In genomic region chr17:62110923-62111484, GRCh38 we compare ENCODE assay signal across 1 cellular context.
TF ChIP-seq lines count a peak whose summit lies in the region.

No MANE protein-coding gene starts in this region.

TF ChIP-seq in GM12878, 131 proteins besides CTCF, POLR2A, EP300 and RAD21:
- TF ChIP-seq ETV6 (conservative IDR thresholded peaks at IDR 0.05 in 1 of 2, IDR thresholded peaks at IDR 0.05 in 1 of 2; ENCODE audit: borderline replicate concordance in 1 of 2, low read depth in 1 of 2): peak in 1 of 2 experiments; percentile 83; a peak in 1 of 4 replicates
- no peak for TF ChIP-seq IKZF1 (conservative IDR thresholded peaks at IDR 0.05)
- TF ChIP-seq NFXL1 (IDR thresholded peaks at IDR 0.05; ENCODE audit: borderline replicate concordance): peak; percentile 90; the same call in 1 of the 2 replicates
